Comparison of ENCODE assay signal across 23 cellular contexts in genomic region chr11:1922411-1923113, GRCh38. TPM values are rescaled to one million over a fixed set of nuclear protein-coding genes. Genes with fewer than 3 reads are reported as not detected.
DNase-seq lines count a peak whose midpoint lies in the region; ATAC-seq and TF ChIP-seq lines count a peak whose summit lies in the region.
"Had no signal": no experiment of that assay in that cellular context is flagged by ENCODE, and none has a peak within 500 bp of the region (broad histone marks: within the 10 kb centered on the region; RNA-seq: fewer than 3 reads in every experiment).

No MANE protein-coding gene starts in this region.

- no peaks in the 10 kb centered on the region for H3K36me3 Mint-ChIP-seq in CD4-positive, CD25-positive, alpha-beta regulatory T cell
- no peaks in the 10 kb centered on the region for H3K36me3 Mint-ChIP-seq in glutamatergic neuron (ENCODE audit: unreplicated experiment)
- H3K36me3 Mint-ChIP-seq: activated naive CD8-positive, alpha-beta T cell treated with anti-CD3 and anti-CD28 coated beads, Interleukin-2, amount 10 ng/mL, durations not matched to agents 7 days and 5 days had no signal

- H3K27ac ChIP-seq in CD4-positive, CD25-positive, alpha-beta regulatory T cell (ENCODE audit: insufficient read depth, low read length, poor library complexity, severe bottlenecking): no peak overlapping the region
- H3K27ac ChIP-seq in RWPE2 (ENCODE audit: poor library complexity, severe bottlenecking) (no peak overlapping the region), left ventricle myocardium inferior (replicated peaks) (peak overlapping the region; percentile 92)
- H3K27ac ChIP-seq: dorsolateral prefrontal cortex had no signal

- H3K4me3 ChIP-seq in CD4-positive, CD25-positive, alpha-beta regulatory T cell (ENCODE audit: low read depth, low read length): no peak overlapping the region
- H3K4me3 ChIP-seq in RWPE2 (ENCODE audit: severe bottlenecking) (no peak overlapping the region), left ventricle myocardium inferior (peak overlapping the region; percentile 59)
- H3K4me3 ChIP-seq: dorsolateral prefrontal cortex had no signal

- no peaks in the 10 kb centered on the region for H3K9me3 Mint-ChIP-seq in CD4-positive, CD25-positive, alpha-beta regulatory T cell
- peaks cover 5% of the 10 kb centered on the region for H3K9me3 Mint-ChIP-seq in glutamatergic neuron (ENCODE audit: unreplicated experiment)
- H3K9me3 Mint-ChIP-seq: activated B cell treated with CpG ODN at 0.5 μM for 24 hours; activated naive CD8-positive, alpha-beta T cell treated with anti-CD3 and anti-CD28 coated beads, Interleukin-2, amount 10 ng/mL, durations not matched to agents 7 days and 5 days; neural crest cell had no signal

- H3K36me3 ChIP-seq in CD4-positive, CD25-positive, alpha-beta regulatory T cell (ENCODE audit: control insufficient read depth, insufficient read depth, low read length): no peaks in the 10 kb centered on the region
- no peaks in the 10 kb centered on the region for H3K36me3 ChIP-seq in RWPE2 (ENCODE audit: low read depth)
- H3K36me3 ChIP-seq in left ventricle myocardium inferior: no peaks in the 10 kb centered on the region

- H3K27ac Mint-ChIP-seq in CD4-positive, CD25-positive, alpha-beta regulatory T cell: peak overlapping the region in 2 of 3 donors; percentile 60 to 81
- H3K27ac Mint-ChIP-seq in glutamatergic neuron (ENCODE audit: unreplicated experiment): no peak overlapping the region
- H3K27ac Mint-ChIP-seq: activated B cell treated with CpG ODN at 0.5 μM for 24 hours; activated naive CD8-positive, alpha-beta T cell treated with anti-CD3 and anti-CD28 coated beads, Interleukin-2, amount 10 ng/mL, durations not matched to agents 7 days and 5 days had no signal

- no peak for TF ChIP-seq CTCF in RWPE2 (IDR thresholded peaks at IDR 0.05; ENCODE audit: poor library complexity, severe bottlenecking)
- no peak for TF ChIP-seq CTCF in left ventricle myocardium inferior (IDR thresholded peaks at IDR 0.05; ENCODE audit: borderline replicate concordance)
- TF ChIP-seq CTCF in glutamatergic neuron (IDR thresholded peaks at IDR 0.05; ENCODE audit: partially characterized antibody, unreplicated experiment): no peak

- no peak for DNase-seq in CD4-positive, CD25-positive, alpha-beta regulatory T cell
- DNase-seq in RWPE2 (ENCODE audit: low spot score) (peak; percentile 37), left ventricle myocardium inferior (no peak), sciatic nerve (ENCODE audit: low spot score) (no peak), glutamatergic neuron (no peak), NCI-H2196 (lab: John Stamatoyannopoulos, UW; ENCODE audit: unreplicated experiment) (no peak)
- DNase-seq: activated CD8-positive, alpha-beta memory T cell treated with anti-CD3 and anti-CD28 coated beads for 24 hours; activated naive CD8-positive, alpha-beta T cell treated with anti-CD3 and anti-CD28 coated beads, Interleukin-2, amount 10 ng/mL, durations not matched to agents 7 days and 5 days; Caco-2; hippocampal formation; Karpas-422; NCI-H1105 treated with DMSO at 0.1 percent for 48 hours; NCI-H526 treated with DMSO at 0.1 percent for 48 hours; SIG-M5; stimulated activated naive CD8-positive, alpha-beta T cell treated with anti-CD3 and anti-CD28 coated beads, Interleukin-15, Interleukin-2, amounts not matched to agents 100 U/mL and 50 U/mL, for 24 hours; T-helper 17 cell had no signal

- no peak overlapping the region for H3K4me3 Mint-ChIP-seq in CD4-positive, CD25-positive, alpha-beta regulatory T cell
- no peak overlapping the region for H3K4me3 Mint-ChIP-seq in glutamatergic neuron (ENCODE audit: unreplicated experiment)
- H3K4me3 Mint-ChIP-seq: activated B cell treated with CpG ODN at 0.5 μM for 24 hours; activated naive CD8-positive, alpha-beta T cell treated with anti-CD3 and anti-CD28 coated beads, Interleukin-2, amount 10 ng/mL, durations not matched to agents 7 days and 5 days; neural crest cell; T-helper 17 cell had no signal

- H3K4me1 Mint-ChIP-seq in CD4-positive, CD25-positive, alpha-beta regulatory T cell: peaks cover 0 to 7% (median 5%) of the 10 kb centered on the region in 4 donors
- H3K4me1 Mint-ChIP-seq in glutamatergic neuron (ENCODE audit: low read depth, unreplicated experiment): no peaks in the 10 kb centered on the region
- H3K4me1 Mint-ChIP-seq: activated B cell treated with CpG ODN at 0.5 μM for 24 hours had no signal

- intact Hi-C loops in left ventricle myocardium inferior (cut with micrococcal nuclease) (loop anchor here (5.0 kb wide), 1 partner anchor 40 kb away; no protein-coding TSS in a partner anchor), sciatic nerve (cut with DNase I) (no loop called here)

- H3K9me3 ChIP-seq in CD4-positive, CD25-positive, alpha-beta regulatory T cell (ENCODE audit: control insufficient read depth in 2 of 2, low read length in 2 of 2): no peaks in the 10 kb centered on the region
- H3K9me3 ChIP-seq in RWPE2 (ENCODE audit: severe bottlenecking) (no peaks in the 10 kb centered on the region), left ventricle myocardium inferior (replicated peaks) (no peaks in the 10 kb centered on the region)
- H3K9me3 ChIP-seq: Caco-2 had no signal

- H3K27me3 ChIP-seq in CD4-positive, CD25-positive, alpha-beta regulatory T cell (ENCODE audit: control insufficient read depth, insufficient read depth, low read length): no peaks in the 10 kb centered on the region
- H3K27me3 ChIP-seq in RWPE2 (ENCODE audit: insufficient read depth, poor library complexity, severe bottlenecking) (no peaks in the 10 kb centered on the region), left ventricle myocardium inferior (ENCODE audit: low read depth) (no peaks in the 10 kb centered on the region)
- H3K27me3 ChIP-seq: dorsolateral prefrontal cortex had no signal

- H3K4me1 ChIP-seq in CD4-positive, CD25-positive, alpha-beta regulatory T cell (ENCODE audit: control insufficient read depth, insufficient read depth, low read length, poor library complexity, severe bottlenecking): no peaks in the 10 kb centered on the region
- H3K4me1 ChIP-seq in RWPE2 (ENCODE audit: insufficient read depth, poor library complexity, severe bottlenecking): peaks cover 13% of the 10 kb centered on the region
- peaks cover 97% of the 10 kb centered on the region for H3K4me1 ChIP-seq in left ventricle myocardium inferior
- H3K4me1 ChIP-seq: Caco-2 had no signal

- peaks cover 5% of the 10 kb centered on the region for H3K27me3 Mint-ChIP-seq in CD4-positive, CD25-positive, alpha-beta regulatory T cell
- peaks cover 2% of the 10 kb centered on the region for H3K27me3 Mint-ChIP-seq in glutamatergic neuron (ENCODE audit: unreplicated experiment)
- H3K27me3 Mint-ChIP-seq: activated naive CD8-positive, alpha-beta T cell treated with anti-CD3 and anti-CD28 coated beads, Interleukin-2, amount 10 ng/mL, durations not matched to agents 7 days and 5 days had no signal

- no peak for ATAC-seq in CD4-positive, CD25-positive, alpha-beta regulatory T cell (ENCODE audit: low read depth in 2 of 2)
- no peak for ATAC-seq in RWPE2 (ENCODE audit: low read depth)
- peak; percentile 4 for ATAC-seq in sciatic nerve
- no peak for ATAC-seq in GM19452 (IDR thresholded peaks at IDR 0.05; ENCODE audit: unreplicated experiment)
- ATAC-seq in GM18511 (IDR thresholded peaks at IDR 0.05; ENCODE audit: unreplicated experiment): no peak
- ATAC-seq: stimulated activated naive CD8-positive, alpha-beta T cell treated with anti-CD3 and anti-CD28 coated beads, Interleukin-15, Interleukin-2, amounts not matched to agents 100 U/mL and 50 U/mL, for 24 hours; T-helper 17 cell had no signal

RNA-seq across cellular contexts. Expression of gene TNNT3, which starts 3.1 kb away (rescaled TPM):
- 19.4 TPM for total RNA-seq in CD4-positive, CD25-positive, alpha-beta regulatory T cell
- polyA plus RNA-seq in CD4-positive, CD25-positive, alpha-beta regulatory T cell: 1 to 10 TPM in 1 of 4 donors, not detected in 3; 1.6 TPM
- total RNA-seq in left ventricle myocardium inferior: 30.7 TPM
- total RNA-seq in sciatic nerve: 35.6 TPM
- total RNA-seq in glutamatergic neuron (ENCODE audit: unreplicated experiment): not detected
- total RNA-seq: neural crest cell had no signal

RNA-seq across cellular contexts. Expression of gene MRPL23, which starts 24.6 kb away (rescaled TPM):
- total RNA-seq in CD4-positive, CD25-positive, alpha-beta regulatory T cell: 37.5 TPM
- polyA plus RNA-seq in CD4-positive, CD25-positive, alpha-beta regulatory T cell: 10 to 100 TPM; 19.8 to 84.1 (median 24.6) TPM
- total RNA-seq in left ventricle myocardium inferior: 93.6 TPM
- total RNA-seq in sciatic nerve: 39.5 TPM
- total RNA-seq in glutamatergic neuron (ENCODE audit: unreplicated experiment): 27.6 TPM

RNA-seq across cellular contexts. Expression of gene PRR33, which starts 30.9 kb away (rescaled TPM):
- not detected for total RNA-seq in CD4-positive, CD25-positive, alpha-beta regulatory T cell
- polyA plus RNA-seq in CD4-positive, CD25-positive, alpha-beta regulatory T cell: under 1 TPM in 3 of 4 donors, not detected in 1; 0.06 to 0.09 (median 0.08) TPM
- total RNA-seq in left ventricle myocardium inferior (2.4 TPM), sciatic nerve (not detected), glutamatergic neuron (ENCODE audit: unreplicated experiment) (not detected)
- total RNA-seq: activated naive CD8-positive, alpha-beta T cell treated with anti-CD3 and anti-CD28 coated beads, Interleukin-2, amount 10 ng/mL, durations not matched to agents 7 days and 5 days; Caco-2; dorsolateral prefrontal cortex; kidney; neural crest cell; T-helper 17 cell; urinary bladder had no signal

Comparison
In these comparisons a context has a peak if more than half of its experiments do, and no peak if none do; other contexts are left out.
1. RNA of gene TNNT3, which starts 3.1 kb away (total RNA-seq): 35.6 TPM in sciatic nerve (single experiment), 30.7 TPM in left ventricle myocardium inferior (single experiment) and 19.4 TPM in CD4-positive, CD25-positive, alpha-beta regulatory T cell (single experiment); not detected in glutamatergic neuron (single experiment); every median in the first group is over 10 times any median in the second.